ENCODE assay signal across 8 cellular contexts in the genomic region with DNA sequence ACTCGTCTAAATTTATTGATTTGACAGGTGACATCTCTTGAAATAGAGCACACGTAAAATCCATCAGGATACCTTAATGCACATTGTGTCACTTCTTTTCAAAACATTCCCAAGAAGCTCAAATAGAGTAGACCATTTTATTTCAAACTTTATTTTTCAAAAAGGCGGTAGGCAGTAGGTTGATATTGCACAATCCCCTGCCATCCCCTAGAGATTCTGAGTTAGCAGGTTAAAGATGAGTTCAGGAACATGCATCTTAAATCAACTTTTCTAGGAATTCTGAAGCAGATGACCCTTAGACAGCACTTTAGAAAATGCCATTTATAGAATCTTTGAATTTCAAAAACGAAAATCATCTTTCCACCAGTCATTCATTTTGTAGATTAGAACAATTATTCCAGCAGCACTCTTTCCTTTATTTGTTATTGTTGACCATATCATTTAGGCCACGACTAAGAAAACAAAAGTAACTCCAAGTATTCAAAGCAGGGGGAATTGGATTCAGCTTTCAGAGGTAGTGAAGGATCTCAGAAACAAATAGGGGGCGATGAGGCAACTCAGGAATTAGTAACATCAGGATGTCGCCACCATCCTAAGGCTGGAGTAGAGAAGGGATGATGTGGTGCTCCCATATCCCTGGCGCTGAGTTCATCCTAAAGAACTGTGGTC.
"Had no signal": no experiment of that assay in that cellular context is flagged by ENCODE, and none has a peak within 500 bp of the region (broad histone marks: within the 10 kb centered on the region; RNA-seq: fewer than 3 reads in every experiment).

No MANE protein-coding gene starts in this region.

- H3K27me3 Mint-ChIP-seq: IgD-negative memory B cell had no signal

- H3K4me2 ChIP-seq: GM23338 had no signal

- ATAC-seq: GM23338, HCT116 had no signal

- H3K27ac ChIP-seq: HL-60 had no signal

- H3K4me3 ChIP-seq: GM23338, HAP-1 had no signal

- H3K27ac Mint-ChIP-seq: GM23338, HFFc6, IgD-negative memory B cell had no signal

- DNase-seq: H7, HFFc6, KBM-7 had no signal

- H3K4me1 ChIP-seq: HAP-1 had no signal

- H3K4me3 Mint-ChIP-seq: GM23338, HFFc6, IgD-negative memory B cell had no signal

- H3K9me3 ChIP-seq: HAP-1 had no signal

- H2AFZ ChIP-seq: GM23338 had no signal

- H3K9me3 Mint-ChIP-seq: HFFc6 had no signal

- H3K36me3 ChIP-seq: HAP-1 had no signal

- H3K36me3 Mint-ChIP-seq: IgD-negative memory B cell had no signal

- H3K4me1 Mint-ChIP-seq: IgD-negative memory B cell had no signal
